ENCODE assay signal across 16 cellular contexts in genomic region chr18:24052053-24052452, GRCh38. TPM values are rescaled to one million over a fixed set of nuclear protein-coding genes. Genes with fewer than 3 reads are reported as not detected.
DNase-seq lines count a peak whose midpoint lies in the region; ATAC-seq, FAIRE-seq and TF ChIP-seq lines count a peak whose summit lies in the region.
"Had no signal": no experiment of that assay in that cellular context is flagged by ENCODE, and none has a peak within 500 bp of the region (broad histone marks: within the 10 kb centered on the region; RNA-seq: fewer than 3 reads in every experiment).

No MANE protein-coding gene starts in this region.

- no peak overlapping the region for H2AFZ ChIP-seq in OCI-LY3 (ENCODE audit: low read depth, low read length)

- H3K9ac ChIP-seq in OCI-LY3 (ENCODE audit: low read length): peak overlapping the region; percentile 46

- FAIRE-seq in frontal cortex (lab: Jason Lieb, UNC): no peak

- H3K36me3 Mint-ChIP-seq in activated CD8-positive, alpha-beta memory T cell treated with anti-CD3 and anti-CD28 coated beads, Interleukin-2, amount 10 ng/mL, durations not matched to agents 7 days and 5 days: peaks cover 11% of the 10 kb centered on the region
- peaks cover 25% of the 10 kb centered on the region for H3K36me3 Mint-ChIP-seq in effector memory CD8-positive, alpha-beta T cell (ENCODE audit: insufficient read depth)
- peaks cover 25% of the 10 kb centered on the region for H3K36me3 Mint-ChIP-seq in stimulated activated memory B cell treated with anti-CD40 and anti-IgM and Interleukin-4, amounts not matched to agents 10 μg/mL and 1 μg/mL and 100 μg/mL, for 72 hours

- H3K27ac Mint-ChIP-seq in activated CD8-positive, alpha-beta memory T cell treated with anti-CD3 and anti-CD28 coated beads, Interleukin-2, amount 10 ng/mL, durations not matched to agents 7 days and 5 days: peak overlapping the region; percentile 59
- peak overlapping the region in 1 of 2 donors; percentile 0 for H3K27ac Mint-ChIP-seq in effector memory CD8-positive, alpha-beta T cell
- H3K27ac Mint-ChIP-seq in stimulated activated memory B cell treated with anti-CD40 and anti-IgM and Interleukin-4, amounts not matched to agents 10 μg/mL and 1 μg/mL and 100 μg/mL, for 72 hours: peak overlapping the region; percentile 81

- H3K79me2 ChIP-seq in OCI-LY3 (ENCODE audit: low read length): peaks cover 88% of the 10 kb centered on the region

- ATAC-seq in activated CD8-positive, alpha-beta memory T cell treated with anti-CD3 and anti-CD28 coated beads, Interleukin-2, amount 10 ng/mL, durations not matched to agents 7 days and 5 days: no peak
- ATAC-seq in effector memory CD8-positive, alpha-beta T cell (replicated peaks): no peak
- no peak for ATAC-seq in stimulated activated memory B cell treated with anti-CD40 and anti-IgM and Interleukin-4, amounts not matched to agents 10 μg/mL and 1 μg/mL and 100 μg/mL, for 72 hours
- ATAC-seq in GM21619 (IDR thresholded peaks at IDR 0.05; ENCODE audit: unreplicated experiment): no peak

- H3K36me3 ChIP-seq in OCI-LY3 (replicated peaks; ENCODE audit: low read depth, low read length): peaks cover 7% of the 10 kb centered on the region
- H3K36me3 ChIP-seq: MG63, WERI-Rb-1 had no signal

- H3K27me3 ChIP-seq in OCI-LY3 (ENCODE audit: low read depth, low read length): no peaks in the 10 kb centered on the region
- H3K27me3 ChIP-seq: body of pancreas, MG63 had no signal

- no peak overlapping the region for H3K4me3 Mint-ChIP-seq in activated CD8-positive, alpha-beta memory T cell treated with anti-CD3 and anti-CD28 coated beads, Interleukin-2, amount 10 ng/mL, durations not matched to agents 7 days and 5 days
- H3K4me3 Mint-ChIP-seq in effector memory CD8-positive, alpha-beta T cell: peak overlapping the region; percentile 5 to 32
- peak overlapping the region; percentile 43 for H3K4me3 Mint-ChIP-seq in stimulated activated memory B cell treated with anti-CD40 and anti-IgM and Interleukin-4, amounts not matched to agents 10 μg/mL and 1 μg/mL and 100 μg/mL, for 72 hours

- H3K9me3 Mint-ChIP-seq in activated CD8-positive, alpha-beta memory T cell treated with anti-CD3 and anti-CD28 coated beads, Interleukin-2, amount 10 ng/mL, durations not matched to agents 7 days and 5 days (ENCODE audit: low read depth): no peaks in the 10 kb centered on the region
- H3K9me3 Mint-ChIP-seq in effector memory CD8-positive, alpha-beta T cell: no peaks in the 10 kb centered on the region
- peaks cover 2% of the 10 kb centered on the region for H3K9me3 Mint-ChIP-seq in stimulated activated memory B cell treated with anti-CD40 and anti-IgM and Interleukin-4, amounts not matched to agents 10 μg/mL and 1 μg/mL and 100 μg/mL, for 72 hours

- peak overlapping the region; percentile 70 for H3K4me3 ChIP-seq in OCI-LY3 (ENCODE audit: low read length)
- H3K4me3 ChIP-seq: body of pancreas, MG63, smooth muscle cell had no signal

- peak overlapping the region; percentile 91 for H3K27ac ChIP-seq in OCI-LY3 (ENCODE audit: low read length)
- H3K27ac ChIP-seq: WERI-Rb-1 had no signal

- H3K9me3 ChIP-seq in OCI-LY3 (ENCODE audit: insufficient read depth, low read length): no peaks in the 10 kb centered on the region
- H3K9me3 ChIP-seq: body of pancreas, MG63 had no signal

- CTCF ChIA-PET in activated CD8-positive, alpha-beta memory T cell treated with anti-CD3 and anti-CD28 coated beads, Interleukin-2, amount 10 ng/mL, durations not matched to agents 7 days and 5 days (lab: Charles Lee): no interaction called here

- H3K4me1 ChIP-seq in OCI-LY3 (ENCODE audit: low read length): peaks cover 77% of the 10 kb centered on the region

- peaks cover 68% of the 10 kb centered on the region for H3K4me1 Mint-ChIP-seq in activated CD8-positive, alpha-beta memory T cell treated with anti-CD3 and anti-CD28 coated beads, Interleukin-2, amount 10 ng/mL, durations not matched to agents 7 days and 5 days
- peaks cover 57 to 82% of the 10 kb centered on the region in 2 donors for H3K4me1 Mint-ChIP-seq in effector memory CD8-positive, alpha-beta T cell (ENCODE audit: low read depth in 2 of 2)
- peaks cover 70% of the 10 kb centered on the region for H3K4me1 Mint-ChIP-seq in stimulated activated memory B cell treated with anti-CD40 and anti-IgM and Interleukin-4, amounts not matched to agents 10 μg/mL and 1 μg/mL and 100 μg/mL, for 72 hours

- peaks cover 17% of the 10 kb centered on the region for H4K20me1 ChIP-seq in OCI-LY3 (ENCODE audit: insufficient read depth, low read length)

- no peaks in the 10 kb centered on the region for H3K27me3 Mint-ChIP-seq in activated CD8-positive, alpha-beta memory T cell treated with anti-CD3 and anti-CD28 coated beads, Interleukin-2, amount 10 ng/mL, durations not matched to agents 7 days and 5 days
- H3K27me3 Mint-ChIP-seq in effector memory CD8-positive, alpha-beta T cell: no peaks in the 10 kb centered on the region
- H3K27me3 Mint-ChIP-seq in stimulated activated memory B cell treated with anti-CD40 and anti-IgM and Interleukin-4, amounts not matched to agents 10 μg/mL and 1 μg/mL and 100 μg/mL, for 72 hours: no peaks in the 10 kb centered on the region

- peak overlapping the region; percentile 95 for H3K4me2 ChIP-seq in OCI-LY3 (ENCODE audit: low read length)

- no peak for TF ChIP-seq CTCF in OCI-LY3 (IDR thresholded peaks at IDR 0.05; ENCODE audit: low read depth, low read length)

- DNase-seq in activated CD8-positive, alpha-beta memory T cell treated with anti-CD3 and anti-CD28 coated beads, Interleukin-2, amount 10 ng/mL, durations not matched to agents 7 days and 5 days: no peak
- DNase-seq in activated CD8-positive, alpha-beta memory T cell treated with anti-CD3 and anti-CD28 coated beads, Interleukin-2, amount 50 U/mL, for 48 hours: no peak
- DNase-seq in effector memory CD8-positive, alpha-beta T cell: no peak
- DNase-seq in frontal cortex (ENCODE audit: low spot score in 2 of 2): no peak
- DNase-seq in DMS114 treated with DMSO at 0.1 percent for 48 hours (lab: John Stamatoyannopoulos, UW; ENCODE audit: unreplicated experiment): no peak
- DNase-seq: activated T-cell treated with anti-CD3 and anti-CD28 coated beads, Interleukin-2, amount 50 U/mL, for 1 hour; body of pancreas; DMS 273 treated with DMSO at 0.1 percent for 48 hours; MG63; NCI-H2171; substantia nigra; WERI-Rb-1 had no signal

RNA-seq across cellular contexts. Expression of gene TTC39C, which starts 37.5 kb away (rescaled TPM):
- total RNA-seq in activated CD8-positive, alpha-beta memory T cell treated with anti-CD3 and anti-CD28 coated beads, Interleukin-2, amount 10 ng/mL, durations not matched to agents 7 days and 5 days: 10 to 100 TPM; 59.0 to 69.7 TPM
- 54.2 TPM for total RNA-seq in frontal cortex
